ENCODE assay signal across 14 cellular contexts in the genomic region with DNA sequence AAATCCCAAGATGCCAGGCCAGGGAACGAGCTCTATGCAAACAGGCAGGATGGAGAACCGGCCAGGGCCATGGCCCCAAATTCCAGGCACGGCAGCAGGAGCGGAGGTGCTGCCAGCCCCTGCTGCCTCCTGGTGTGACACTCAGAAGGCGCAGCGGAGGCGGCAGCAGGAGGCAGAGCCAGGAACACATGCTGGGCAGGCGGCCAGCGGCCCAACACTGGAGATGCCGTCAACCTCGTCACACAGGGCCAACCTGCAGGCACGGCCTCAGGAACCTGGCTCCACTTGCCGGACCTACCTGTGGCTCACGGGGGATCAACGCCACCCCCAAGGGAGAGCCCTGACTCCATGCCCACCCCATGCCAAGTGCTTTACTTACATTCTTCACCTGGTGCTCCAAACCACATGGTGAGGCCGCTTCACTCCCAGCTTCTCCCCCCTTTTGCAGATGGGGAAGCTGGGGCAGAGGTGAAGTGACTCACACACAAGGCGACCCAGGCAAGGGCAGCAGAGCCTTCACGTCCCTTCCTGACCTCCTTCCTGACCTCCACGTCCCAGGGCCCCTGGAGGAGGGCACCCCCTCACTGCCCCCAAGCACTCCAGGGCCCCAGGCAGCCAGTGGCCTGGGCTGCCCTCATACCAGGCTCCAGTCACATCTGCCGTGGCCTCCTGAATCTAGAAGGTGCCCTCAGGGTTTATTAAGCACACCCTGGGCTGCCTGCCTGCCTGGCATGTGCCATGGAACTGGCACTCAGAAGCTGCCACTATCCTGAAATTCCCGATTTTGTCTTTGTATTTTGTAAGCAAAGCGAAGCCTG. TPM values are rescaled to one million over a fixed set of nuclear protein-coding genes. Genes with fewer than 3 reads are reported as not detected.
DNase-seq lines count a peak whose midpoint lies in the region; ATAC-seq, FAIRE-seq and TF ChIP-seq lines count a peak whose summit lies in the region.
"Had no signal": no experiment of that assay in that cellular context is flagged by ENCODE, and none has a peak within 500 bp of the region (broad histone marks: within the 10 kb centered on the region; RNA-seq: fewer than 3 reads in every experiment).

No MANE protein-coding gene starts in this region.

- no CpG with 5 or more reads among the region's 22 CpGs for WGBS in trophoblast cell (ENCODE audit: extremely low coverage, insufficient coverage, insufficient read length)

- no peaks in the 10 kb centered on the region for H4K20me1 ChIP-seq in HCT116 (ENCODE audit: insufficient read depth)

- H3K9ac ChIP-seq in HCT116 (ENCODE audit: low read length) (no peak overlapping the region), trophoblast cell (ENCODE audit: low read length) (no peak overlapping the region)

- H3K9me3 ChIP-seq in HCT116 (ENCODE audit: control insufficient read depth in 1 of 2, insufficient read depth in 1 of 2, low read depth in 1 of 2, low read length in 2 of 2) (no peaks in the 10 kb centered on the region), trophoblast cell (ENCODE audit: insufficient read depth, low read depth, low read length) (peaks cover 1% of the 10 kb centered on the region)
- H3K9me3 ChIP-seq: colonic mucosa had no signal

- H3K14ac ChIP-seq in trophoblast cell (ENCODE audit: low read length) = no peak overlapping the region

- H3K27ac Mint-ChIP-seq in MCF 10A (ENCODE audit: low read depth, unreplicated experiment) = no peak overlapping the region
- no peak overlapping the region for H3K27ac Mint-ChIP-seq in immature natural killer cell
- H3K27ac Mint-ChIP-seq: activated naive CD4-positive, alpha-beta T cell treated with anti-CD3 and anti-CD28 coated beads for 36 hours; stimulated activated effector memory CD8-positive, alpha-beta T cell treated with anti-CD3 and anti-CD28 coated beads, Interleukin-12 subunit alpha, Interleukin-12 subunit beta, amount 100 ng/mL, for 72 hours had no signal

- H2BK120ac ChIP-seq in trophoblast cell (ENCODE audit: insufficient read depth, low read length, poor library complexity) = no peak overlapping the region

- H4K8ac ChIP-seq in trophoblast cell (ENCODE audit: low read depth, low read length) = no peak overlapping the region

- peak overlapping the region; percentile 10 for H2BK12ac ChIP-seq in trophoblast cell (ENCODE audit: low read length)

- no peaks in the 10 kb centered on the region for H3K36me3 ChIP-seq in HCT116 (ENCODE audit: control insufficient read depth in 1 of 2, insufficient read depth in 2 of 2, low read length in 2 of 2)
- no peaks in the 10 kb centered on the region for H3K36me3 ChIP-seq in trophoblast cell (ENCODE audit: control insufficient read depth in 1 of 2, insufficient read depth in 2 of 2, low read length in 2 of 2)
- H3K36me3 ChIP-seq: colonic mucosa had no signal

- H3K4me2 ChIP-seq in HCT116 (ENCODE audit: low read length) (no peak overlapping the region), trophoblast cell (ENCODE audit: low read length) (no peak overlapping the region)

- H2BK5ac ChIP-seq in trophoblast cell (ENCODE audit: low read depth, low read length, poor library complexity) = no peak overlapping the region

- TF ChIP-seq POLR2A in HCT116 (IDR thresholded peaks at IDR 0.05; ENCODE audit: borderline replicate concordance, extremely low read depth, insufficient read depth, insufficient read length) (no peak), GM12892 (IDR thresholded peaks at IDR 0.05; ENCODE audit: low read depth, low read length) (no peak)

- H3K4ac ChIP-seq in trophoblast cell (ENCODE audit: low read depth, low read length) = no peak overlapping the region

- no peaks in the 10 kb centered on the region for H3K27me3 ChIP-seq in HCT116 (ENCODE audit: insufficient read depth, low read length)
- H3K27me3 ChIP-seq in trophoblast cell (ENCODE audit: insufficient read depth, low read length) = no peaks in the 10 kb centered on the region
- H3K27me3 ChIP-seq: colonic mucosa, foreskin keratinocyte had no signal

- no peaks in the 10 kb centered on the region for H3K9me2 ChIP-seq in HCT116 (ENCODE audit: insufficient read depth)

- H3K9me3 Mint-ChIP-seq in MCF 10A (ENCODE audit: unreplicated experiment) (no peaks in the 10 kb centered on the region), immature natural killer cell (peaks cover 0 to 2% (median 0%) of the 10 kb centered on the region in 6 donors)
- H3K9me3 Mint-ChIP-seq: activated naive CD4-positive, alpha-beta T cell treated with anti-CD3 and anti-CD28 coated beads for 36 hours; stimulated activated effector memory CD8-positive, alpha-beta T cell treated with anti-CD3 and anti-CD28 coated beads, Interleukin-12 subunit alpha, Interleukin-12 subunit beta, amount 100 ng/mL, for 72 hours had no signal

- H3K4me3 Mint-ChIP-seq in MCF 10A (ENCODE audit: unreplicated experiment) (no peak overlapping the region), immature natural killer cell (no peak overlapping the region)
- H3K4me3 Mint-ChIP-seq: activated naive CD4-positive, alpha-beta T cell treated with anti-CD3 and anti-CD28 coated beads for 36 hours; stimulated activated effector memory CD8-positive, alpha-beta T cell treated with anti-CD3 and anti-CD28 coated beads, Interleukin-12 subunit alpha, Interleukin-12 subunit beta, amount 100 ng/mL, for 72 hours had no signal

- H3K4me3 ChIP-seq in HCT116 (replicated peaks in 1 of 2; ENCODE audit: low read depth in 1 of 2, low read length in 2 of 2) (no peak overlapping the region), trophoblast cell (ENCODE audit: low read depth, low read length) (no peak overlapping the region)
- H3K4me3 ChIP-seq: colonic mucosa had no signal

- no peak for TF ChIP-seq CTCF in HCT116 (IDR thresholded peaks at IDR 0.05 in 2 of 3, conservative IDR thresholded peaks at IDR 0.05 in 1 of 3; ENCODE audit: borderline replicate concordance in 1 of 3, insufficient read depth in 1 of 3, low read depth in 2 of 3, low read length in 2 of 3)
- no peak for TF ChIP-seq CTCF in MCF 10A (IDR thresholded peaks at IDR 0.05; ENCODE audit: unreplicated experiment)

- DNase-seq in HCT116 (ENCODE audit: low read depth, low spot score) (no peak), MCF 10A (ENCODE audit: unreplicated experiment) (peak; percentile 72), left ventricle myocardium superior (peak; percentile 70), trophoblast cell (no peak), immature natural killer cell (no peak), GM12892 (ENCODE audit: insufficient read length) (no peak)
- DNase-seq: activated naive CD4-positive, alpha-beta T cell treated with anti-CD3 and anti-CD28 coated beads for 36 hours; colonic mucosa; foreskin keratinocyte; NCI-H526 treated with DMSO at 0.1 percent for 48 hours; stimulated activated CD4-positive, alpha-beta T cell treated with anti-CD3 and anti-CD28 coated beads, Interleukin-1b, Interleukin-23, amount 100 ng/mL, for 48 hours had no signal

- H4K91ac ChIP-seq in trophoblast cell (ENCODE audit: low read depth, low read length) = peak overlapping the region; percentile 1

- peak overlapping the region; percentile 16 for H2AK5ac ChIP-seq in trophoblast cell (ENCODE audit: low read length)

- H3K4me1 Mint-ChIP-seq in MCF 10A (ENCODE audit: insufficient read depth, unreplicated experiment) (peaks cover 10% of the 10 kb centered on the region), immature natural killer cell (peaks cover 3 to 12% of the 10 kb centered on the region in 2 donors)

- H3K27ac ChIP-seq in HCT116 (ENCODE audit: low read depth, low read length) (no peak overlapping the region), trophoblast cell (ENCODE audit: low read depth, low read length) (no peak overlapping the region)
- H3K27ac ChIP-seq: colonic mucosa, foreskin keratinocyte had no signal

- H2AFZ ChIP-seq in HCT116 (ENCODE audit: low read depth, low read length, poor library complexity, severe bottlenecking) = no peak overlapping the region
- no peak overlapping the region for H2AFZ ChIP-seq in trophoblast cell (ENCODE audit: insufficient read depth, low read length, poor library complexity)

- intact Hi-C loops in HCT116 (cut with micrococcal nuclease) = no loop called here
- intact Hi-C loops in MCF 10A (cut with micrococcal nuclease) = no loop called here
- intact Hi-C loops in left ventricle myocardium superior (cut with micrococcal nuclease) = no loop called here

- H4K12ac ChIP-seq in trophoblast cell (ENCODE audit: low read depth, low read length) = no peak overlapping the region

- BruUV-seq in HCT116 (replicated peaks; lab: Mats Ljungman, UMichigan) = no TSS peak
- no TSS peak for BruUV-seq in MCF 10A (replicated peaks; lab: Mats Ljungman, UMichigan)

- POLR2A ChIA-PET in HCT116 (lab: Charles Lee) = no interaction called here
- POLR2A ChIA-PET in MCF 10A (lab: Yijun Ruan, JAX) = no interaction called here

- H3K4me1 ChIP-seq in HCT116 (ENCODE audit: control insufficient read depth in 1 of 2, insufficient read depth in 2 of 2, low read length in 2 of 2) (no peaks in the 10 kb centered on the region), trophoblast cell (ENCODE audit: control insufficient read depth in 1 of 2, insufficient read depth in 2 of 2, low read length in 2 of 2) (peaks cover 34 to 35% of the 10 kb centered on the region in 2 experiments)
- H3K4me1 ChIP-seq: colonic mucosa had no signal

- FAIRE-seq in GM12892 (lab: Jason Lieb, UNC) = no peak

- H3K36me3 Mint-ChIP-seq in MCF 10A (ENCODE audit: insufficient read depth, unreplicated experiment) (no peaks in the 10 kb centered on the region), immature natural killer cell (peaks cover 3 to 8% (median 6%) of the 10 kb centered on the region in 3 donors)
- H3K36me3 Mint-ChIP-seq: stimulated activated effector memory CD8-positive, alpha-beta T cell treated with anti-CD3 and anti-CD28 coated beads, Interleukin-12 subunit alpha, Interleukin-12 subunit beta, amount 100 ng/mL, for 72 hours had no signal

- CTCF ChIA-PET in HCT116 (lab: Charles Lee) = no interaction called here
- CTCF ChIA-PET in MCF 10A (lab: Yijun Ruan, JAX) = interaction anchor here (0.6 to 1.6 kb wide), 5 partner anchors 21 to 629 kb away, joined by 3 to 7 read pairs (median 3); no protein-coding TSS in a partner anchor

- RAD21 ChIA-PET in HCT116 (lab: Charles Lee; ENCODE audit: low non-redundant PET in 1 of 2, low total read pairs in 2 of 2, uncharacterized antibody in 2 of 2, unreplicated experiment in 2 of 2) = no interaction called here

- ATAC-seq in HCT116 (0 out of 2 replicates have a peak, but pooled peaks have one; percentile 11), left ventricle myocardium superior (peak; percentile 78), HG03025 (IDR thresholded peaks at IDR 0.05; ENCODE audit: low FRiP score, unreplicated experiment) (no peak), HG03442 (IDR thresholded peaks at IDR 0.05; ENCODE audit: unreplicated experiment) (no peak)
- ATAC-seq: foreskin keratinocyte; stimulated activated effector memory CD8-positive, alpha-beta T cell treated with anti-CD3 and anti-CD28 coated beads, Interleukin-12 subunit alpha, Interleukin-12 subunit beta, amount 100 ng/mL, for 72 hours had no signal

- H3K79me2 ChIP-seq in HCT116 (ENCODE audit: insufficient read depth, low read length) (no peaks in the 10 kb centered on the region), trophoblast cell (ENCODE audit: control insufficient read depth, insufficient read depth, low read length, poor library complexity) (peaks cover 2% of the 10 kb centered on the region)

- TF ChIP-seq RAD21 in HCT116 (IDR thresholded peaks at IDR 0.05; ENCODE audit: low read depth) = no peak

- H3K27me3 Mint-ChIP-seq in MCF 10A (ENCODE audit: insufficient read depth, unreplicated experiment) (no peaks in the 10 kb centered on the region), immature natural killer cell (ENCODE audit: low read depth in 3 of 3) (no peaks in the 10 kb centered on the region)

- peaks cover 10% of the 10 kb centered on the region for H3K79me1 ChIP-seq in trophoblast cell (ENCODE audit: low read length)

- no peak overlapping the region for H3K23ac ChIP-seq in trophoblast cell (ENCODE audit: low read length)

- H3K18ac ChIP-seq in trophoblast cell (ENCODE audit: low read length) = peak overlapping the region; percentile 6

RNA-seq across cellular contexts. Expression of a gene that starts 43.5 kb away (rescaled TPM):
- 5.0 TPM for total RNA-seq in HCT116 (2021; ENCODE audit: unreplicated experiment)
- 3.4 and 3.6 TPM in 2 replicates for polyA plus RNA-seq in HCT116 (2012)
- total RNA-seq in MCF 10A (2022) = 6.9 and 8.1 TPM in 2 replicates
- total RNA-seq in left ventricle myocardium superior = 1.4 TPM
- polyA plus RNA-seq in trophoblast cell (2013) = 4.1 and 4.6 TPM in 2 replicates
- 10 to 100 TPM; 10.4 to 13.0 (median 11.8) TPM for polyA plus RNA-seq in immature natural killer cell
- 4.7 TPM for polyA plus RNA-seq in GM12892 (2012; ENCODE audit: missing spikeins)

Comparison
In these comparisons a context has a peak if more than half of its experiments do, and no peak if none do; other contexts are left out.
1. ATAC-seq: peak in HCT116 (single experiment) and left ventricle myocardium superior (single experiment); none in HG03025 (single experiment) and HG03442 (single experiment).
2. DNase-seq: peak in MCF 10A (single experiment) and left ventricle myocardium superior (single experiment); none in HCT116 (single experiment), trophoblast cell (0 of 2), immature natural killer cell (0 of 3) and GM12892 (single experiment).